21 cellular contexts compared by ENCODE assay signal in the genomic region with DNA sequence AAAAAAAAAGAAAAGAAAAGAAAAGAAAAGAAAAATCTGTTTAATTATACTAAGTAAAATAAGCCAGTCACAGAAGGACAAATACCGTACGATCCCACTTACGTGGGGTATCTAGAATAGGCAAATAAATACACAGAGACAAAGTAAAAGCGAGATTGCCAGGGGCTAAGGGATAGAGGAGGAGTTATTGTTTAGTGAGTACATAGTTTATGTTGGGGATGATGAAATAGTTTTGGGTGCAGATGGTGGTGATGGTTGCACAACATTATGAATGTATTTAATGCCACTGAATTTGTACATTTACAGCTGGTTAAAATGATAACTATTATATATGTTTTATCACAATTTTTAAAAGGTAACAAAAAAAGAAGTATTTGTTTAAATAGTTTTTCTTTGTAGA. TPM values are rescaled to one million over a fixed set of nuclear protein-coding genes. Genes with fewer than 3 reads are reported as not detected.
DNase-seq lines count a peak whose midpoint lies in the region; ATAC-seq and TF ChIP-seq lines count a peak whose summit lies in the region.
"Had no signal": no experiment of that assay in that cellular context is flagged by ENCODE, and none has a peak within 500 bp of the region (broad histone marks: within the 10 kb centered on the region; RNA-seq: fewer than 3 reads in every experiment).

No MANE protein-coding gene starts in this region.

- peaks cover 32% of the 10 kb centered on the region for H3K36me3 Mint-ChIP-seq in activated naive CD8-positive, alpha-beta T cell treated with anti-CD3 and anti-CD28 coated beads for 36 hours
- H3K36me3 Mint-ChIP-seq in activated naive CD8-positive, alpha-beta T cell treated with anti-CD3 and anti-CD28 coated beads, Interleukin-2, amount 50 U/mL, for 24 hours (ENCODE audit: low read depth): peaks cover 10% of the 10 kb centered on the region
- H3K36me3 Mint-ChIP-seq in T-cell (peaks cover 50% of the 10 kb centered on the region), type B pancreatic cell (peaks cover 13% of the 10 kb centered on the region)

- H3K4me3 Mint-ChIP-seq in activated naive CD8-positive, alpha-beta T cell treated with anti-CD3 and anti-CD28 coated beads for 36 hours: no peak overlapping the region
- no peak overlapping the region for H3K4me3 Mint-ChIP-seq in activated naive CD8-positive, alpha-beta T cell treated with anti-CD3 and anti-CD28 coated beads, Interleukin-2, amount 50 U/mL, for 24 hours
- no peak overlapping the region for H3K4me3 Mint-ChIP-seq in T-cell
- H3K4me3 Mint-ChIP-seq in type B pancreatic cell: peak overlapping the region; percentile 65
- H3K4me3 Mint-ChIP-seq: memory B cell, neural crest cell had no signal

- ATAC-seq in activated naive CD8-positive, alpha-beta T cell treated with anti-CD3 and anti-CD28 coated beads, Interleukin-2, amount 50 U/mL, for 24 hours: no peak
- ATAC-seq in T-cell (replicated peaks in 1 of 4): no peak
- ATAC-seq in HG03521 (IDR thresholded peaks at IDR 0.05; ENCODE audit: unreplicated experiment): no peak
- ATAC-seq: HCT116; heart right ventricle; stimulated activated naive CD8-positive, alpha-beta T cell treated with anti-CD3 and anti-CD28 coated beads, Interleukin-15, Interleukin-2, amounts not matched to agents 100 U/mL and 50 U/mL, for 24 hours had no signal

- peak overlapping the region; percentile 47 for H3K27ac Mint-ChIP-seq in activated naive CD8-positive, alpha-beta T cell treated with anti-CD3 and anti-CD28 coated beads for 36 hours
- no peak overlapping the region for H3K27ac Mint-ChIP-seq in activated naive CD8-positive, alpha-beta T cell treated with anti-CD3 and anti-CD28 coated beads, Interleukin-2, amount 50 U/mL, for 24 hours
- peak overlapping the region; percentile 8 to 45 for H3K27ac Mint-ChIP-seq in T-cell
- peak overlapping the region; percentile 78 for H3K27ac Mint-ChIP-seq in type B pancreatic cell
- H3K27ac Mint-ChIP-seq: memory B cell had no signal

- DNase-seq in activated naive CD8-positive, alpha-beta T cell treated with anti-CD3 and anti-CD28 coated beads for 36 hours: no peak
- DNase-seq in activated naive CD8-positive, alpha-beta T cell treated with anti-CD3 and anti-CD28 coated beads, Interleukin-2, amount 50 U/mL, for 24 hours: no peak
- DNase-seq in T-cell (no peak), fibroblast of the conjunctiva (ENCODE audit: low read depth) (peak; percentile 37), type B pancreatic cell (ENCODE audit: extremely low spot score, unreplicated experiment) (no peak), NCI-H146 treated with DMSO at 0.1 percent for 48 hours (lab: John Stamatoyannopoulos, UW; ENCODE audit: unreplicated experiment) (no peak), cerebellar cortex (ENCODE audit: low spot score) (no peak)
- DNase-seq: activated CD4-positive, alpha-beta T cell treated with anti-CD3 and anti-CD28 coated beads for 4 hours; CD4-positive, CD25-positive, alpha-beta regulatory T cell; DMS53; heart right ventricle; NCI-H2029; NCI-H510A; SHP77 treated with DMSO at 0.1 percent for 48 hours; stimulated activated naive CD8-positive, alpha-beta T cell treated with anti-CD3 and anti-CD28 coated beads, Interleukin-15, Interleukin-2, amounts not matched to agents 100 U/mL and 50 U/mL, for 24 hours; T-helper 9 cell; trophoblast cell had no signal

- no peak for TF ChIP-seq CTCF in type B pancreatic cell (conservative IDR thresholded peaks at IDR 0.05)

- no peaks in the 10 kb centered on the region for H3K27me3 Mint-ChIP-seq in activated naive CD8-positive, alpha-beta T cell treated with anti-CD3 and anti-CD28 coated beads for 36 hours
- H3K27me3 Mint-ChIP-seq in activated naive CD8-positive, alpha-beta T cell treated with anti-CD3 and anti-CD28 coated beads, Interleukin-2, amount 50 U/mL, for 24 hours: no peaks in the 10 kb centered on the region
- no peaks in the 10 kb centered on the region for H3K27me3 Mint-ChIP-seq in T-cell
- H3K27me3 Mint-ChIP-seq in type B pancreatic cell: no peaks in the 10 kb centered on the region
- H3K27me3 Mint-ChIP-seq: CD4-positive, CD25-positive, alpha-beta regulatory T cell; memory B cell had no signal

- H3K9me3 Mint-ChIP-seq in activated naive CD8-positive, alpha-beta T cell treated with anti-CD3 and anti-CD28 coated beads for 36 hours: no peaks in the 10 kb centered on the region
- H3K9me3 Mint-ChIP-seq in activated naive CD8-positive, alpha-beta T cell treated with anti-CD3 and anti-CD28 coated beads, Interleukin-2, amount 50 U/mL, for 24 hours: no peaks in the 10 kb centered on the region
- H3K9me3 Mint-ChIP-seq in T-cell (no peaks in the 10 kb centered on the region), type B pancreatic cell (no peaks in the 10 kb centered on the region)
- H3K9me3 Mint-ChIP-seq: memory B cell, neural crest cell had no signal

- POLR2A ChIA-PET in T-cell (lab: Charles Lee): interaction anchor here (0.6 to 0.8 kb wide), 3 partner anchors 9 to 46 kb away, joined by 3 read pairs; no protein-coding TSS in a partner anchor

- CTCF ChIA-PET in T-cell (lab: Charles Lee): interaction anchor here in 1 of 2 donors (1.2 kb wide), 1 partner anchor 13 kb away, joined by 3 read pairs; no protein-coding TSS in a partner anchor

- peaks cover 33% of the 10 kb centered on the region for H3K4me1 Mint-ChIP-seq in activated naive CD8-positive, alpha-beta T cell treated with anti-CD3 and anti-CD28 coated beads for 36 hours
- peaks cover 55% of the 10 kb centered on the region for H3K4me1 Mint-ChIP-seq in activated naive CD8-positive, alpha-beta T cell treated with anti-CD3 and anti-CD28 coated beads, Interleukin-2, amount 50 U/mL, for 24 hours
- H3K4me1 Mint-ChIP-seq in T-cell: peaks cover 82 to 87% (median 83%) of the 10 kb centered on the region in 3 donors
- H3K4me1 Mint-ChIP-seq in type B pancreatic cell (ENCODE audit: unreplicated experiment): peaks cover 28% of the 10 kb centered on the region

RNA-seq across cellular contexts. Expression of a gene that starts 7.1 kb away (rescaled TPM):
- 1 to 10 TPM; 5.4 to 5.9 TPM for total RNA-seq in activated naive CD8-positive, alpha-beta T cell treated with anti-CD3 and anti-CD28 coated beads for 36 hours
- total RNA-seq in T-cell: 10 to 100 TPM; 34.2 to 80.9 (median 44.6) TPM
- 16.7 and 25.1 TPM in 2 replicates for total RNA-seq in type B pancreatic cell (ENCODE audit: low replicate concordance)

RNA-seq across cellular contexts. Expression of a gene that starts 45.1 kb away (rescaled TPM):
- 10 to 100 TPM; 11.2 to 12.5 TPM for total RNA-seq in activated naive CD8-positive, alpha-beta T cell treated with anti-CD3 and anti-CD28 coated beads for 36 hours
- 10 to 100 TPM; 18.5 to 35.4 (median 21.6) TPM for total RNA-seq in T-cell
- 15.5 and 16.6 TPM in 2 replicates for total RNA-seq in type B pancreatic cell (ENCODE audit: low replicate concordance)
